1 cellular context compared by ENCODE assay signal in the genomic region with DNA sequence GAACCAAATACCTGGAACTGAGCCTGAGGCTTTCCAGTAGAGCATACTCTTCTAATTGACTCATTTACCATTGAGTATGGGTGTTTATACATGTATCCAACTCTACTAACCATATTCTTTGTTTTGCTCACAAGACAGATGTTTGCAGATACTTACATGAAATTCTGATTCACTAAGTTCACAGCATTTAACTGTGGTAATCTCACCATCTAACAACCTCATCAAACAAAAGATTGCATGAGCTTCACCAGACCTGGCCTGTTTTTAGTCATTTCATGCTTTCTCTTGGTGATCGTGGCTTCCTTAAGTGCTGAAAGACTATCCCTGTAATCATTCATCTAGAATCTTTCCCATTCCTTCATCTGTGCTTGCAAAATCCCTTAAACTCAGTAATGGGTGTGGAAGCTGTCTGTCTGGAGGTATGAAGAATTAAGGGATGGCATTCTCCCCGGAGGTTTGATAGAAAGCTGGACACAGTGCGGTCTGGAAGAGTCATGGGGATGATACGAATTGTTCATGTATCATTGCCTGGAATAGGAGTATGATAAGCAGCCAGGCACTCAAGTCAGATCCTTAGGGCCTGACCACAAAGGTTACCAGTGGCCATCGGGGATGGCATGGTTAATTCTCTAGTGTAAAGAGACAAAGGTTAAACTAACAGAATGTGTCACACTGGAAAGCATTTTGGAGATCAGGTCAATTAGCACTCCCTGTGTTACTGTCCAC.
TF ChIP-seq lines count a peak whose summit lies in the region.

No MANE protein-coding gene starts in this region.

TF ChIP-seq in HepG2, 621 proteins besides CTCF, POLR2A, EP300 and RAD21 (continued from another document and continues in another):
- TF ChIP-seq JUNB (CRISPR knock-in tag; IDR thresholded peaks at IDR 0.05; ENCODE audit: borderline replicate concordance), result peak; percentile 59; the same call in 1 of the 2 replicates
- peak; percentile 77; the same call in 1 of the 2 replicates for TF ChIP-seq ESRRA (CRISPR knock-in tag; IDR thresholded peaks at IDR 0.05; ENCODE audit: low read depth)
- no peak for TF ChIP-seq RBFOX2 (IDR thresholded peaks at IDR 0.05; ENCODE audit: low read depth, low read length)
- TF ChIP-seq SMAD3 (CRISPR knock-in tag; IDR thresholded peaks at IDR 0.05), result peak; percentile 70; the same call in 1 of the 2 replicates
- TF ChIP-seq MZF1 (CRISPR knock-in tag; IDR thresholded peaks at IDR 0.05; ENCODE audit: borderline replicate concordance), result no peak
- TF ChIP-seq MATR3 (CRISPR knock-in tag; IDR thresholded peaks at IDR 0.05), result no peak
- 0 out of 2 replicates have a peak, but pooled peaks have one; percentile 3 for TF ChIP-seq ZNF670 (CRISPR knock-in tag; IDR thresholded peaks at IDR 0.05; ENCODE audit: borderline replicate concordance)
- no peak for TF ChIP-seq NR1H2 (CRISPR knock-in tag; IDR thresholded peaks at IDR 0.05; ENCODE audit: borderline replicate concordance, low read depth)
- TF ChIP-seq SP4 (CRISPR knock-in tag; IDR thresholded peaks at IDR 0.05), result no peak
- TF ChIP-seq ZNF652 (CRISPR knock-in tag; IDR thresholded peaks at IDR 0.05; ENCODE audit: borderline replicate concordance, low read depth), result peak; percentile 99
- peak; percentile 74; the same call in 1 of the 2 replicates for TF ChIP-seq ZBTB34 (CRISPR knock-in tag; IDR thresholded peaks at IDR 0.05)
- peak; percentile 41 for TF ChIP-seq CBX1 (IDR thresholded peaks at IDR 0.05; ENCODE audit: low read depth)
- TF ChIP-seq CREBL2 (CRISPR knock-in tag; IDR thresholded peaks at IDR 0.05; ENCODE audit: borderline replicate concordance), result no peak
- no peak for TF ChIP-seq HNRNPUL1 (IDR thresholded peaks at IDR 0.05; ENCODE audit: low read depth, low read length)
- 0 out of 2 replicates have a peak, but pooled peaks have one; percentile 60 for TF ChIP-seq ZNF546 (CRISPR knock-in tag; conservative IDR thresholded peaks at IDR 0.05)
- TF ChIP-seq, protein P1, sequence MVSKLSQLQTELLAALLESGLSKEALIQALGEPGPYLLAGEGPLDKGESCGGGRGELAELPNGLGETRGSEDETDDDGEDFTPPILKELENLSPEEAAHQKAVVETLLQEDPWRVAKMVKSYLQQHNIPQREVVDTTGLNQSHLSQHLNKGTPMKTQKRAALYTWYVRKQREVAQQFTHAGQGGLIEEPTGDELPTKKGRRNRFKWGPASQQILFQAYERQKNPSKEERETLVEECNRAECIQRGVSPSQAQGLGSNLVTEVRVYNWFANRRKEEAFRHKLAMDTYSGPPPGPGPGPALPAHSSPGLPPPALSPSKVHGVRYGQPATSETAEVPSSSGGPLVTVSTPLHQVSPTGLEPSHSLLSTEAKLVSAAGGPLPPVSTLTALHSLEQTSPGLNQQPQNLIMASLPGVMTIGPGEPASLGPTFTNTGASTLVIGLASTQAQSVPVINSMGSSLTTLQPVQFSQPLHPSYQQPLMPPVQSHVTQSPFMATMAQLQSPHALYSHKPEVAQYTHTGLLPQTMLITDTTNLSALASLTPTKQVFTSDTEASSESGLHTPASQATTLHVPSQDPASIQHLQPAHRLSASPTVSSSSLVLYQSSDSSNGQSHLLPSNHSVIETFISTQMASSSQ (IDR thresholded peaks at IDR 0.05; ENCODE audit: low read depth), result peak; percentile 81
- TF ChIP-seq, protein P1 (CRISPR knock-in tag; IDR thresholded peaks at IDR 0.05; ENCODE audit: borderline replicate concordance), result peak; percentile 81; the same call in 1 of the 2 replicates
- TF ChIP-seq ZHX1 (CRISPR knock-in tag; IDR thresholded peaks at IDR 0.05; ENCODE audit: low read depth), result 0 out of 2 replicates have a peak, but pooled peaks have one; percentile 32
- no peak for TF ChIP-seq ZNF572 (CRISPR knock-in tag; IDR thresholded peaks at IDR 0.05)
- TF ChIP-seq GFI1 (CRISPR knock-in tag; IDR thresholded peaks at IDR 0.05; ENCODE audit: borderline replicate concordance), result 0 out of 2 replicates have a peak, but pooled peaks have one; percentile 96
- peak; percentile 93 for TF ChIP-seq ISL2 (CRISPR knock-in tag; IDR thresholded peaks at IDR 0.05)
- TF ChIP-seq CCAR2 (optimal IDR thresholded peaks at IDR 0.05; ENCODE audit: low read depth, low read length), result no peak
- peak; percentile 58; the same call in 1 of the 2 replicates for TF ChIP-seq KAT8 (CRISPR knock-in tag; IDR thresholded peaks at IDR 0.05)
- TF ChIP-seq DMAP1 (CRISPR knock-in tag; IDR thresholded peaks at IDR 0.05), result peak; percentile 56; the same call in 1 of the 2 replicates
- peak; percentile 89 for TF ChIP-seq ZNF644 (CRISPR knock-in tag; IDR thresholded peaks at IDR 0.05; ENCODE audit: low read depth)
- no peak for TF ChIP-seq PAF1 (CRISPR knock-in tag; IDR thresholded peaks at IDR 0.05)
- peak; percentile 77; the same call in 1 of the 2 replicates for TF ChIP-seq MIER3 (CRISPR knock-in tag; IDR thresholded peaks at IDR 0.05; ENCODE audit: borderline replicate concordance)
- no peak for TF ChIP-seq HNRNPK (IDR thresholded peaks at IDR 0.05; ENCODE audit: low read depth, low read length, poor library complexity, severe bottlenecking)
- TF ChIP-seq ZNF235 (CRISPR knock-in tag; IDR thresholded peaks at IDR 0.05; ENCODE audit: borderline replicate concordance), result no peak
- no peak for TF ChIP-seq CREB1 (IDR thresholded peaks at IDR 0.05)
- peak; percentile 8; the same call in 1 of the 2 replicates for TF ChIP-seq CREB1 (CRISPR knock-in tag; IDR thresholded peaks at IDR 0.05)
- no peak for TF ChIP-seq SMAD9 (CRISPR knock-in tag; IDR thresholded peaks at IDR 0.05)
- TF ChIP-seq, protein P2, sequence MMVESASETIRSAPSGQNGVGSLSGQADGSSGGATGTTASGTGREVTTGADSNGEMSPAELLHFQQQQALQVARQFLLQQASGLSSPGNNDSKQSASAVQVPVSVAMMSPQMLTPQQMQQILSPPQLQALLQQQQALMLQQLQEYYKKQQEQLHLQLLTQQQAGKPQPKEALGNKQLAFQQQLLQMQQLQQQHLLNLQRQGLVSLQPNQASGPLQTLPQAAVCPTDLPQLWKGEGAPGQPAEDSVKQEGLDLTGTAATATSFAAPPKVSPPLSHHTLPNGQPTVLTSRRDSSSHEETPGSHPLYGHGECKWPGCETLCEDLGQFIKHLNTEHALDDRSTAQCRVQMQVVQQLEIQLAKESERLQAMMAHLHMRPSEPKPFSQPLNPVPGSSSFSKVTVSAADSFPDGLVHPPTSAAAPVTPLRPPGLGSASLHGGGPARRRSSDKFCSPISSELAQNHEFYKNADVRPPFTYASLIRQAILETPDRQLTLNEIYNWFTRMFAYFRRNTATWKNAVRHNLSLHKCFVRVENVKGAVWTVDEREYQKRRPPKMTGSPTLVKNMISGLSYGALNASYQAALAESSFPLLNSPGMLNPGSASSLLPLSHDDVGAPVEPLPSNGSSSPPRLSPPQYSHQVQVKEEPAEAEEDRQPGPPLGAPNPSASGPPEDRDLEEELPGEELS (CRISPR knock-in tag; IDR thresholded peaks at IDR 0.05), result peak; percentile 94
- TF ChIP-seq KIAA2018 (CRISPR knock-in tag; IDR thresholded peaks at IDR 0.05; ENCODE audit: borderline replicate concordance), result no peak
- TF ChIP-seq ZBTB7B (CRISPR knock-in tag; IDR thresholded peaks at IDR 0.05), result peak; percentile 69; the same call in 1 of the 2 replicates
- TF ChIP-seq, protein P3, sequence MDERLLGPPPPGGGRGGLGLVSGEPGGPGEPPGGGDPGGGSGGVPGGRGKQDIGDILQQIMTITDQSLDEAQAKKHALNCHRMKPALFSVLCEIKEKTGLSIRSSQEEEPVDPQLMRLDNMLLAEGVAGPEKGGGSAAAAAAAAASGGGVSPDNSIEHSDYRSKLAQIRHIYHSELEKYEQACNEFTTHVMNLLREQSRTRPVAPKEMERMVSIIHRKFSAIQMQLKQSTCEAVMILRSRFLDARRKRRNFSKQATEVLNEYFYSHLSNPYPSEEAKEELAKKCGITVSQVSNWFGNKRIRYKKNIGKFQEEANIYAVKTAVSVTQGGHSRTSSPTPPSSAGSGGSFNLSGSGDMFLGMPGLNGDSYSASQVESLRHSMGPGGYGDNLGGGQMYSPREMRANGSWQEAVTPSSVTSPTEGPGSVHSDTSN (CRISPR knock-in tag; IDR thresholded peaks at IDR 0.05), result no peak
- peak; percentile 77; the same call in 1 of the 2 replicates for TF ChIP-seq ZNF264 (CRISPR knock-in tag; IDR thresholded peaks at IDR 0.05)
